Comparison of ENCODE assay signal across 8 cellular contexts in the genomic region with DNA sequence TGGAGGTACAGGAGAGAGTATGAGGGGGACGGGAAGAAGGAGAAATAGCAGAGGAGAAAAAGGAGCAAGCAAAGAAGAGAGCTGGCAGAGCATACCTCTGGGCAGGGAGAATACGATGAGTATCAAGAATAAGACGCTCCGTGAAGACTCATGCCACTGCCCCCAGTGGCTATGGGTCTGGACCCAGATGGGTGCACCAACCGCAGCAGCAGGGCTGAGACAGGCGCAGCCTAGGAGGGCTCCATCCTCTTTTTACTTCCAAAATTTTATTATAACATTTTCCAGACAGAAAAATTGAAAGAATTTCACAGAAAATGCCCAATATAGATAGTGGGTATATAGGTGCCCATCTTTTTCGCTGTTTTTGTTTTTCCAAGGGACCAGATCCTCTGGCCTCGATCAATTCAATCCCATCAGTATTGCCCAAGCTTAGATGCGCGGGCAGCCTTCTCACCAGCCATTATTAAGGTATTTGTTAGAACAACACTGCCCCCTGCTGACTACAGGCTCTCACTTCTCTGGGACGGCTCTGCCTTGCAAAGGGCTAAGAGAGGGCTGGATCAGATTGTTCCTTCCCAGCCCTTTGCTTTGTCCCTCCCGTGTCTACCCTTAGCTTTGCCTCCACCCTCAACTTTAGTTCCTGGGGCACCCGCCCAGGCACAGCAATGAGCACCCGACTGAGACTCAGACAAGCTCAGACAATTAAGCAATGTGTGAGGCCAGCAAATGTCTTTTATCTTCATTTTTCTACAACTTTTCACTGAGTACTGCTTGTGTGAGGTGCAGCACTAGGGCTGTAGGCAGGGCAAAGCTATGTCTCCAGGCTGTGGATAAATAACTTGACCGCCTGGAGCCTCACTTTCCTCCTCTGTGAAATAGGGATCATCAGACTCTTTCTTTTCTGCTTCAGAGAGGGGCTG. TPM values are rescaled to one million over a fixed set of nuclear protein-coding genes. Genes with fewer than 3 reads are reported as not detected.
DNase-seq lines count a peak whose midpoint lies in the region; ATAC-seq and TF ChIP-seq lines count a peak whose summit lies in the region.

No MANE protein-coding gene starts in this region.

- H3K4me2 ChIP-seq in DOHH2 (ENCODE audit: low read length) = no peak overlapping the region

- H3K4me3 ChIP-seq in DOHH2 (ENCODE audit: low read length) = no peak overlapping the region
- H3K4me3 ChIP-seq in thyroid gland (replicated peaks in 1 of 3) = no peak overlapping the region

- H3K27me3 ChIP-seq in DOHH2 (ENCODE audit: control insufficient read depth, low read length) (peaks cover 8% of the 10 kb centered on the region), thyroid gland (no peaks in the 10 kb centered on the region)

- no peaks in the 10 kb centered on the region for H3K9me3 Mint-ChIP-seq in osteocyte (ENCODE audit: unreplicated experiment)

- no peak for TF ChIP-seq POLR2A in thyroid gland (IDR thresholded peaks at IDR 0.05)

- H4K20me1 ChIP-seq in DOHH2 (ENCODE audit: control insufficient read depth, insufficient read depth, low read depth, low read length) = no peaks in the 10 kb centered on the region

- H3K9me2 ChIP-seq in DOHH2 (replicated peaks; ENCODE audit: control insufficient read depth, low read length) = no peaks in the 10 kb centered on the region

- WGBS in thyroid gland, 2 donors = 37 to 39% methylated on average over 15 of the region's 15 CpGs

- no peak overlapping the region for H3K27ac Mint-ChIP-seq in osteocyte (ENCODE audit: unreplicated experiment)

- no peaks in the 10 kb centered on the region for H3F3A ChIP-seq in DOHH2 (ENCODE audit: control insufficient read depth, insufficient read depth)

- H3K36me3 Mint-ChIP-seq in osteocyte (ENCODE audit: unreplicated experiment) = no peaks in the 10 kb centered on the region

- peak; percentile 72 for DNase-seq in RPMI7951 (ENCODE audit: low read depth)
- peak; percentile 38 to 42 for DNase-seq in activated T-helper 1 cell treated with anti-CD3 and anti-CD28 coated beads, Interleukin-2, amount 50 U/mL, for 16 hours (ENCODE audit: low read depth in 1 of 2, low spot score in 1 of 2)
- DNase-seq in foreskin melanocyte = peak; percentile 69
- no peak for DNase-seq in osteocyte (ENCODE audit: extremely low spot score, unreplicated experiment)
- peak; percentile 80 to 84 for DNase-seq in thyroid gland

- no peaks in the 10 kb centered on the region for H3K9me3 ChIP-seq in DOHH2 (ENCODE audit: control insufficient read depth, insufficient read depth, low read length)
- H3K9me3 ChIP-seq in thyroid gland = no peaks in the 10 kb centered on the region

- peak; percentile 89 for ATAC-seq in GM21825 (IDR thresholded peaks at IDR 0.05; ENCODE audit: unreplicated experiment)

- H3K4me1 ChIP-seq in DOHH2 (ENCODE audit: control insufficient read depth, low read length) (no peaks in the 10 kb centered on the region), thyroid gland (no peaks in the 10 kb centered on the region)

- peaks cover 58% of the 10 kb centered on the region for H3K27me3 Mint-ChIP-seq in osteocyte (ENCODE audit: unreplicated experiment)

- TF ChIP-seq CTCF in DOHH2 (IDR thresholded peaks at IDR 0.05; ENCODE audit: low read depth, low read length, poor library complexity, severe bottlenecking) = peak; percentile 81
- peak; percentile 94 for TF ChIP-seq CTCF in LNCAP (IDR thresholded peaks at IDR 0.05)
- TF ChIP-seq CTCF in osteocyte (IDR thresholded peaks at IDR 0.05) = peak; percentile 73
- TF ChIP-seq CTCF in thyroid gland (IDR thresholded peaks at IDR 0.05) = peak in 5 of 6 experiments; percentile 39 to 78 (median 65)

- H3K36me3 ChIP-seq in DOHH2 (ENCODE audit: control insufficient read depth, low read length) = no peaks in the 10 kb centered on the region
- H3K36me3 ChIP-seq in thyroid gland = no peaks in the 10 kb centered on the region

- intact Hi-C loops in thyroid gland (cut with DNase I) = no loop called here

- no peak overlapping the region for H3K27ac ChIP-seq in DOHH2 (ENCODE audit: low read depth, low read length)
- H3K27ac ChIP-seq in thyroid gland = no peak overlapping the region

- H3K4me1 Mint-ChIP-seq in osteocyte (ENCODE audit: unreplicated experiment) = peaks cover 5% of the 10 kb centered on the region

- H3K79me2 ChIP-seq in DOHH2 (ENCODE audit: control insufficient read depth, low read length) = no peaks in the 10 kb centered on the region

- no peak overlapping the region for H3K4me3 Mint-ChIP-seq in osteocyte (ENCODE audit: unreplicated experiment)

RNA-seq across cellular contexts. Expression of gene CAMK1G, which starts 17.5 kb away (rescaled TPM):
- 4.5 and 7.3 TPM in 2 replicates for total RNA-seq in RPMI7951 (2014; rRNA removed; shearing (Covaris generic))
- total RNA-seq in osteocyte (not detected in 2 replicates), thyroid gland (not detected)
